ENCODE assay signal across 1 cellular context in the genomic region with DNA sequence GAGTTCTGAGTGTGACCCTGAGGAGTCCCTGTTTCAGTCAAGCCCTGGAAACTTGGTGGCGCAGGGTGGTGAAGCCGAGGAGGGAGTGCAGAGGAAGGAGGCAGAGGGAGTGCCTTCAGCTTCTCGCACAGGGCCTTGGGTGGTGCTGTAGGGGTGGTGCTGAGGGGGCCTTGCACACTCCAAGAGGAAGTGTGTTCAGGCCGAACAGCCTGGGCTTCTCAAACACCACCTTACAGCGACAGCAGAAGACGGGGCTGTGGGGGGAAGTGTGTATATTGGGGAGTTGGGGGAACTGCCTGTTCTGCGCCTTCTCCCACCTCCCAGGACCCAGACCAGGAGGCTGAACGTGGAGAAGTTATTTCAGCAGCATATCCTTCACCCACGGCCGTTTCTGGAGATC.
TF ChIP-seq lines count a peak whose summit lies in the region.

No MANE protein-coding gene starts in this region.

TF ChIP-seq in IMR-90, 13 proteins besides CTCF, POLR2A, EP300 and RAD21 (continued from another document):
- TF ChIP-seq, protein P1, sequence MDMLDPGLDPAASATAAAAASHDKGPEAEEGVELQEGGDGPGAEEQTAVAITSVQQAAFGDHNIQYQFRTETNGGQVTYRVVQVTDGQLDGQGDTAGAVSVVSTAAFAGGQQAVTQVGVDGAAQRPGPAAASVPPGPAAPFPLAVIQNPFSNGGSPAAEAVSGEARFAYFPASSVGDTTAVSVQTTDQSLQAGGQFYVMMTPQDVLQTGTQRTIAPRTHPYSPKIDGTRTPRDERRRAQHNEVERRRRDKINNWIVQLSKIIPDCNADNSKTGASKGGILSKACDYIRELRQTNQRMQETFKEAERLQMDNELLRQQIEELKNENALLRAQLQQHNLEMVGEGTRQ (IDR thresholded peaks at IDR 0.05; ENCODE audit: low read depth, low read length), result no peak
- no peak for TF ChIP-seq RFX5 (IDR thresholded peaks at IDR 0.05; ENCODE audit: low read depth, low read length)
- TF ChIP-seq NFE2L2 (IDR thresholded peaks at IDR 0.05; ENCODE audit: low read depth, low read length), result no peak
- no peak for TF ChIP-seq MAZ (IDR thresholded peaks at IDR 0.05; ENCODE audit: borderline replicate concordance, low read depth, low read length)
- no peak for TF ChIP-seq CEBPB (IDR thresholded peaks at IDR 0.05; ENCODE audit: low read depth, low read length)
- TF ChIP-seq CHD1 (IDR thresholded peaks at IDR 0.05; ENCODE audit: low read depth, low read length), result no peak
- TF ChIP-seq MAFK (IDR thresholded peaks at IDR 0.05; ENCODE audit: low read depth, low read length), result no peak
- no peak for TF ChIP-seq MXI1 (IDR thresholded peaks at IDR 0.05; ENCODE audit: borderline replicate concordance, low read depth, low read length)
- no peak for TF ChIP-seq RCOR1 (IDR thresholded peaks at IDR 0.05; ENCODE audit: insufficient replicate concordance, low read length)
- TF ChIP-seq BHLHE40 (IDR thresholded peaks at IDR 0.05; ENCODE audit: low read depth, low read length), result no peak
- TF ChIP-seq FOS (IDR thresholded peaks at IDR 0.05; ENCODE audit: low read depth, low read length), result no peak
- TF ChIP-seq, protein P2, sequence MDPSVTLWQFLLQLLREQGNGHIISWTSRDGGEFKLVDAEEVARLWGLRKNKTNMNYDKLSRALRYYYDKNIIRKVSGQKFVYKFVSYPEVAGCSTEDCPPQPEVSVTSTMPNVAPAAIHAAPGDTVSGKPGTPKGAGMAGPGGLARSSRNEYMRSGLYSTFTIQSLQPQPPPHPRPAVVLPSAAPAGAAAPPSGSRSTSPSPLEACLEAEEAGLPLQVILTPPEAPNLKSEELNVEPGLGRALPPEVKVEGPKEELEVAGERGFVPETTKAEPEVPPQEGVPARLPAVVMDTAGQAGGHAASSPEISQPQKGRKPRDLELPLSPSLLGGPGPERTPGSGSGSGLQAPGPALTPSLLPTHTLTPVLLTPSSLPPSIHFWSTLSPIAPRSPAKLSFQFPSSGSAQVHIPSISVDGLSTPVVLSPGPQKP (IDR thresholded peaks at IDR 0.05; ENCODE audit: borderline replicate concordance, low read depth, low read length), result no peak
